Comparison of ENCODE assay signal across 22 cellular contexts in genomic region chr5:127210082-127210481, GRCh38.
DNase-seq lines count a peak whose midpoint lies in the region; TF ChIP-seq lines count a peak whose summit lies in the region.
"Had no signal": no experiment of that assay in that cellular context is flagged by ENCODE, and none has a peak within 500 bp of the region (broad histone marks: within the 10 kb centered on the region; RNA-seq: fewer than 3 reads in every experiment).

No MANE protein-coding gene starts in this region.

- H3K4me1 Mint-ChIP-seq in activated T-helper 2 cell treated with anti-CD3 and anti-CD28 coated beads, Interferon-gamma antibody, Interleukin-2, Interleukin-4, amounts not matched to agents 10 μg/mL and 5 μg/mL and 100 μg/mL, durations not matched to agents 14 hours and 24 hours and 36 hours (ENCODE audit: low read depth): no peaks in the 10 kb centered on the region

- H3K4me3 Mint-ChIP-seq in activated T-helper 2 cell treated with anti-CD3 and anti-CD28 coated beads, Interferon-gamma antibody, Interleukin-2, Interleukin-4, amounts not matched to agents 10 μg/mL and 5 μg/mL and 100 μg/mL, durations not matched to agents 14 hours and 24 hours and 36 hours (ENCODE audit: low read depth): no peak overlapping the region
- H3K4me3 Mint-ChIP-seq: activated CD4-positive, alpha-beta memory T cell treated with anti-CD3 and anti-CD28 coated beads for 36 hours; T-helper 2 cell treated with Interferon-gamma antibody and Interleukin-4, amounts not matched to agents 5 μg/mL and 100 μg/mL, for 36 hours; WTC11 had no signal

- peaks cover 6% of the 10 kb centered on the region for H3K27me3 Mint-ChIP-seq in activated T-helper 2 cell treated with anti-CD3 and anti-CD28 coated beads, Interferon-gamma antibody, Interleukin-2, Interleukin-4, amounts not matched to agents 10 μg/mL and 5 μg/mL and 100 μg/mL, durations not matched to agents 14 hours and 24 hours and 36 hours (ENCODE audit: low read depth)

- peak; percentile 13 for DNase-seq in DMS153 (lab: John Stamatoyannopoulos, UW)
- peak; percentile 18 for DNase-seq in LHCN-M2 (ENCODE audit: low read depth)
- DNase-seq in NCI-H524 (lab: John Stamatoyannopoulos, UW): peak; percentile 42 to 72
- peak; percentile 38 for DNase-seq in epithelial cell of esophagus (ENCODE audit: low read depth)
- no peak for DNase-seq in activated T-helper 2 cell treated with anti-CD3 and anti-CD28 coated beads, Interferon-gamma antibody, Interleukin-2, Interleukin-4, amounts not matched to agents 10 μg/mL and 5 μg/mL and 100 μg/mL, durations not matched to agents 14 hours and 24 hours and 36 hours (ENCODE audit: low spot score)
- DNase-seq in HuH-7.5 (ENCODE audit: low spot score): no peak
- no peak for DNase-seq in cerebellar nuclear complex (lab: John Stamatoyannopoulos, UW)
- no peak for DNase-seq in retina
- DNase-seq: activated CD4-positive, alpha-beta memory T cell treated with anti-CD3 and anti-CD28 coated beads for 36 hours; activated T-cell treated with anti-CD3 and anti-CD28 coated beads for 4 hours; amniotic stem cell; dermis blood vessel endothelial cell; Karpas-422; kidney; NCI-H1436 treated with DMSO at 0.1 percent for 48 hours; NCI-H526 treated with DMSO at 0.1 percent for 48 hours; occipital lobe; right cardiac atrium had no signal

- no peak for TF ChIP-seq CTCF in epithelial cell of esophagus (IDR thresholded peaks at IDR 0.05; ENCODE audit: insufficient read depth, low read depth, low read length, missing control alignments)

- no peaks in the 10 kb centered on the region for H3K9me3 Mint-ChIP-seq in activated T-helper 2 cell treated with anti-CD3 and anti-CD28 coated beads, Interferon-gamma antibody, Interleukin-2, Interleukin-4, amounts not matched to agents 10 μg/mL and 5 μg/mL and 100 μg/mL, durations not matched to agents 14 hours and 24 hours and 36 hours
- H3K9me3 Mint-ChIP-seq: activated CD4-positive, alpha-beta memory T cell treated with anti-CD3 and anti-CD28 coated beads for 36 hours; T-helper 2 cell treated with Interferon-gamma antibody and Interleukin-4, amounts not matched to agents 5 μg/mL and 100 μg/mL, for 36 hours had no signal

- H3K27ac Mint-ChIP-seq in activated T-helper 2 cell treated with anti-CD3 and anti-CD28 coated beads, Interferon-gamma antibody, Interleukin-2, Interleukin-4, amounts not matched to agents 10 μg/mL and 5 μg/mL and 100 μg/mL, durations not matched to agents 14 hours and 24 hours and 36 hours: no peak overlapping the region
- H3K27ac Mint-ChIP-seq: activated CD4-positive, alpha-beta memory T cell treated with anti-CD3 and anti-CD28 coated beads for 36 hours; T-helper 2 cell treated with Interferon-gamma antibody and Interleukin-4, amounts not matched to agents 5 μg/mL and 100 μg/mL, for 36 hours; WTC11 had no signal

- H3K36me3 Mint-ChIP-seq in activated T-helper 2 cell treated with anti-CD3 and anti-CD28 coated beads, Interferon-gamma antibody, Interleukin-2, Interleukin-4, amounts not matched to agents 10 μg/mL and 5 μg/mL and 100 μg/mL, durations not matched to agents 14 hours and 24 hours and 36 hours (ENCODE audit: low read depth): no peaks in the 10 kb centered on the region
- H3K36me3 Mint-ChIP-seq: activated CD4-positive, alpha-beta memory T cell treated with anti-CD3 and anti-CD28 coated beads for 36 hours; WTC11 had no signal

- intact Hi-C loops in activated T-helper 2 cell treated with anti-CD3 and anti-CD28 coated beads, Interferon-gamma antibody, Interleukin-2, Interleukin-4, amounts not matched to agents 10 μg/mL and 5 μg/mL and 100 μg/mL, durations not matched to agents 14 hours and 24 hours and 36 hours (cut with micrococcal nuclease): no loop called here

- H3K4me3 ChIP-seq in epithelial cell of esophagus (ENCODE audit: low read length): no peak overlapping the region
- H3K4me3 ChIP-seq: cardiac muscle cell, SK-N-MC had no signal

Comparison
In these comparisons a context has a peak if more than half of its experiments do, and no peak if none do; other contexts are left out.
1. DNase-seq: peak in DMS153 (single experiment), LHCN-M2 (single experiment), NCI-H524 (2 of 2) and epithelial cell of esophagus (single experiment); none in activated T-helper 2 cell treated with anti-CD3 and anti-CD28 coated beads, Interferon-gamma antibody, Interleukin-2, Interleukin-4, amounts not matched to agents 10 μg/mL and 5 μg/mL and 100 μg/mL, durations not matched to agents 14 hours and 24 hours and 36 hours (single experiment), HuH-7.5 (single experiment), cerebellar nuclear complex (0 of 2) and retina (single experiment).